Comparison of ENCODE assay signal across 12 cellular contexts in the genomic region with DNA sequence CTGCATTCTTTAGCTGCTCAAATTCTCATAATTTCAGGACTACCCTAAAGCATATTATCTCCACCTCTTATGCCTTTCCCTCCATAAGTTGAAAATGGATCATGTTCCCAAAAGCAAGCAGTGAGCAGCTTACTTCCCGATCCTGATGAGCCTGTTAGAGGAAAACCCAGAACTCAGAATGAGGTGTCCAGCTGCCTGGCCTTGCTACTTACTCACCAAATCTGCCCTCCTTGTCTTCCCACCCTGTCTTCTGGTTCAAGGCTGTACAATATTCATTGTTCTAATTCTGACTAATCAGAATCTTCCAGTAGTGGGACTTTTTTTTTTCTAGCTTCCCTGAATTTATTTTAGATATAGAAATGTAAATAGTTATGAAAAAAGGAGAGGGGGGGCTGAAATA. TPM values are rescaled to one million over a fixed set of nuclear protein-coding genes. Genes with fewer than 3 reads are reported as not detected.
A peak's percentile ranks its signal among the peaks of the same experiment; 100 is the strongest.
DNase-seq lines count a peak whose midpoint lies in the region; ATAC-seq and TF ChIP-seq lines count a peak whose summit lies in the region.
"Had no signal": no experiment of that assay in that cellular context is flagged by ENCODE, and none has a peak within 500 bp of the region (broad histone marks: within the 10 kb centered on the region; RNA-seq: fewer than 3 reads in every experiment).

No MANE protein-coding gene starts in this region.

- intact Hi-C loops in Calu3 (cut with micrococcal nuclease; ENCODE audit: unreplicated experiment) (no loop called here), colonic mucosa (cut with DNase I) (loop anchor here (10.0 kb wide), 1 partner anchor 57 kb away; no protein-coding TSS in a partner anchor)

- ATAC-seq in GM18868 (IDR thresholded peaks at IDR 0.05; ENCODE audit: unreplicated experiment) = no peak

- H3K9me3 Mint-ChIP-seq in Calu3 (ENCODE audit: low read depth, unreplicated experiment) = peaks cover 2% of the 10 kb centered on the region

- no peak overlapping the region for H3K4me3 ChIP-seq in colonic mucosa
- no peak overlapping the region for H3K4me3 ChIP-seq in parathyroid adenoma (ENCODE audit: low read depth, low read length)
- H3K4me3 ChIP-seq: testis had no signal

- peaks cover 32% of the 10 kb centered on the region for H3K79me2 ChIP-seq in parathyroid adenoma

- DNase-seq in Calu3 = no peak
- DNase-seq in OCI-M1 (lab: John Stamatoyannopoulos, UW) = peak; percentile 63
- DNase-seq in colonic mucosa = no peak
- no peak for DNase-seq in globus pallidus (ENCODE audit: low spot score)
- no peak for DNase-seq in NCI-H1417 (lab: John Stamatoyannopoulos, UW)
- no peak for DNase-seq in NCI-H2227 (lab: John Stamatoyannopoulos, UW; ENCODE audit: unreplicated experiment)
- DNase-seq: NCI-H2227 treated with DMSO at 0.1 percent for 48 hours, retina, T1000, testis had no signal

- H3K27ac ChIP-seq in colonic mucosa (peak overlapping the region; percentile 18), parathyroid adenoma (peak overlapping the region; percentile 31)

- no peak for TF ChIP-seq CTCF in Calu3 (IDR thresholded peaks at IDR 0.05; ENCODE audit: unreplicated experiment)
- no peak for TF ChIP-seq CTCF in colonic mucosa (IDR thresholded peaks at IDR 0.05)
- TF ChIP-seq CTCF in parathyroid adenoma (IDR thresholded peaks at IDR 0.05) = no peak

- H3K9me3 ChIP-seq in colonic mucosa (no peaks in the 10 kb centered on the region), parathyroid adenoma (ENCODE audit: control insufficient read depth, low read length) (no peaks in the 10 kb centered on the region)
- H3K9me3 ChIP-seq: testis had no signal

- no peak overlapping the region for H3K9ac ChIP-seq in colonic mucosa (ENCODE audit: low read depth in 2 of 2, low read length in 2 of 2)
- no peak overlapping the region for H3K9ac ChIP-seq in parathyroid adenoma

- H3K4me1 ChIP-seq in colonic mucosa (peaks cover 6% of the 10 kb centered on the region), parathyroid adenoma (no peaks in the 10 kb centered on the region)

- no peak overlapping the region for H3K4me2 ChIP-seq in parathyroid adenoma (ENCODE audit: low read length)

- peak overlapping the region; percentile 88 for H3K27ac Mint-ChIP-seq in Calu3 (ENCODE audit: unreplicated experiment)

- peak overlapping the region; percentile 29 for H3K4me3 Mint-ChIP-seq in Calu3 (ENCODE audit: low read depth, unreplicated experiment)

- H2AFZ ChIP-seq in parathyroid adenoma = no peak overlapping the region

- CTCF ChIA-PET in Calu3 (lab: Charles Lee) = interaction anchor here (1.1 kb wide), 1 partner anchor 11 kb away, joined by 4 read pairs; a partner anchor contains a TSS

- no peaks in the 10 kb centered on the region for H3K27me3 ChIP-seq in colonic mucosa
- H3K27me3 ChIP-seq in parathyroid adenoma (ENCODE audit: control insufficient read depth, insufficient read depth, low read length) = no peaks in the 10 kb centered on the region
- H3K27me3 ChIP-seq: testis had no signal

- H3K36me3 Mint-ChIP-seq in Calu3 (ENCODE audit: insufficient read depth, unreplicated experiment) = peaks cover 9% of the 10 kb centered on the region

- H3K4me1 Mint-ChIP-seq in Calu3 (ENCODE audit: low read depth, unreplicated experiment) = peaks cover 59% of the 10 kb centered on the region

- no peaks in the 10 kb centered on the region for H3K27me3 Mint-ChIP-seq in Calu3 (ENCODE audit: unreplicated experiment)

- H3K36me3 ChIP-seq in colonic mucosa = no peaks in the 10 kb centered on the region
- H3K36me3 ChIP-seq in parathyroid adenoma (ENCODE audit: control insufficient read depth, insufficient read depth, low read length) = no peaks in the 10 kb centered on the region

- BruUV-seq in Calu3 (replicated peaks; lab: Mats Ljungman, UMichigan) = no TSS peak

RNA-seq across cellular contexts. Expression of a gene that starts 10.8 kb away (rescaled TPM):
- total RNA-seq in Calu3 (2022) = 33.4 and 36.5 TPM in 2 replicates
- 10 to 100 TPM; 17.6 to 21.2 TPM for total RNA-seq in colonic mucosa

RNA-seq across cellular contexts. Expression of a gene that starts 11.2 kb away (rescaled TPM):
- total RNA-seq in Calu3 (2022) (17.0 and 21.0 TPM in 2 replicates), colonic mucosa (10 to 100 TPM in 1 of 2 donors, 1 to 10 TPM in 1; 6.0 to 15.0 TPM)
